In genomic region chr12:114342651-114343050, GRCh38 we compare ENCODE assay signal across 23 cellular contexts.
"Had no signal": no experiment of that assay in that cellular context is flagged by ENCODE, and none has a peak within 500 bp of the region (broad histone marks: within the 10 kb centered on the region; RNA-seq: fewer than 3 reads in every experiment).

No MANE protein-coding gene starts in this region.

- H3K4me3 ChIP-seq: cardiac muscle cell had no signal

- H3K27ac ChIP-seq: brain microvascular endothelial cell, cardiac muscle cell had no signal

- DNase-seq: activated B cell treated with CpG ODN at 0.5 μM for 24 hours; activated CD4-positive, alpha-beta T cell treated with anti-CD3 and anti-CD28 coated beads for 1 hour; activated CD4-positive, alpha-beta T cell treated with anti-CD3 and anti-CD28 coated beads, Interleukin-2, amount 10 ng/mL, durations not matched to agents 24 days and 14 days; activated CD4-positive, alpha-beta T cell treated with anti-CD3 and anti-CD28 coated beads, Interleukin-2, amount 50 U/mL, for 48 hours; activated CD8-positive, alpha-beta memory T cell treated with anti-CD3 and anti-CD28 coated beads, Interleukin-2, amount 10 ng/mL, durations not matched to agents 7 days and 5 days; activated effector memory CD4-positive, alpha-beta T cell treated with anti-CD3 and anti-CD28 coated beads, Interleukin-2, amount 50 U/mL, for 16 hours; activated naive CD4-positive, alpha-beta T cell treated with anti-CD3 and anti-CD28 coated beads for 36 hours; activated T-cell treated with anti-CD3 and anti-CD28 coated beads, Interleukin-2, amount 50 U/mL, for 24 hours; amygdala; brain microvascular endothelial cell; Kasumi-1; NCI-H1105 treated with DMSO at 0.1 percent for 48 hours; NCI-H1436 treated with DMSO at 0.1 percent for 48 hours; NCI-H187; NCI-H2107; NCI-H2171 treated with DMSO at 0.1 percent for 48 hours; NCI-H226; NCI-H526; NCI-H82; SHP77 treated with DMSO at 0.1 percent for 48 hours; T-helper 2 cell; T1000 had no signal

- H3K27me3 ChIP-seq: brain microvascular endothelial cell, cardiac muscle cell had no signal

- H3K36me3 ChIP-seq: brain microvascular endothelial cell, cardiac muscle cell had no signal
